Comparison of ENCODE assay signal across 9 cellular contexts in genomic region chr15:52790941-52791751, GRCh38. TPM values are rescaled to one million over a fixed set of nuclear protein-coding genes. Genes with fewer than 3 reads are reported as not detected.
A peak's percentile ranks its signal among the peaks of the same experiment; 100 is the strongest.
DNase-seq lines count a peak whose midpoint lies in the region; TF ChIP-seq lines count a peak whose summit lies in the region.
"Had no signal": no experiment of that assay in that cellular context is flagged by ENCODE, and none has a peak within 500 bp of the region (broad histone marks: within the 10 kb centered on the region; RNA-seq: fewer than 3 reads in every experiment).

No MANE protein-coding gene starts in this region.

- no peak overlapping the region for H3K27ac ChIP-seq in AG04450 (ENCODE audit: low read depth, low read length)
- no peak overlapping the region for H3K27ac ChIP-seq in colonic mucosa

- POLR2A ChIA-PET in AG04450 (lab: Yijun Ruan, JAX), result no interaction called here

- peak overlapping the region; percentile 55 for H3K4me3 ChIP-seq in AG04450 (ENCODE audit: low read depth, low read length)
- H3K4me3 ChIP-seq in Jurkat, Clone E6-1 (ENCODE audit: low read length), result peak overlapping the region; percentile 65; the same call in 1 of the 2 replicates
- peak overlapping the region; percentile 51 for H3K4me3 ChIP-seq in colonic mucosa
- H3K4me3 ChIP-seq in mucosa of stomach (ENCODE audit: low read length), result peak overlapping the region; percentile 14

- intact Hi-C loops in colonic mucosa (cut with DNase I), result no loop called here

- peaks cover 87% of the 10 kb centered on the region for H3K27me3 ChIP-seq in AG04450 (ENCODE audit: control insufficient read depth, insufficient read depth, low read length)
- peaks cover 59% of the 10 kb centered on the region for H3K27me3 ChIP-seq in colonic mucosa
- H3K27me3 ChIP-seq in mucosa of stomach (ENCODE audit: control insufficient read depth, insufficient read depth, low read length), result peaks cover 83% of the 10 kb centered on the region

- DNase-seq in AG04450 (ENCODE audit: low read depth, low spot score) (no peak), colonic mucosa (no peak), NCI-H526 treated with DMSO at 0.1 percent for 48 hours (lab: John Stamatoyannopoulos, UW) (no peak), T1000 (lab: John Stamatoyannopoulos, UW) (no peak), SIG-M5 treated with dmso at 0.1 percent for 504 hours (lab: John Stamatoyannopoulos, UW; ENCODE audit: unreplicated experiment) (no peak)
- no peak for DNase-seq in Jurkat, Clone E6-1 (ENCODE audit: low read depth, low spot score)
- DNase-seq in activated CD4-positive, alpha-beta T cell treated with anti-CD3 and anti-CD28 coated beads, Interleukin-2, amount 50 U/mL, for 48 hours, result no peak

- H3K9me3 ChIP-seq in AG04450 (ENCODE audit: control insufficient read depth, insufficient read depth, low read length) (peaks cover 24% of the 10 kb centered on the region; the same call in 1 of the 2 replicates), colonic mucosa (no peaks in the 10 kb centered on the region), mucosa of stomach (ENCODE audit: control insufficient read depth, low read length) (no peaks in the 10 kb centered on the region)

- no peak overlapping the region for H3K9ac ChIP-seq in colonic mucosa (ENCODE audit: low read depth in 2 of 2, low read length in 2 of 2)
- H3K9ac ChIP-seq in mucosa of stomach (ENCODE audit: low read length), result no peak overlapping the region

- H3K4me1 ChIP-seq in colonic mucosa (no peaks in the 10 kb centered on the region), mucosa of stomach (ENCODE audit: control insufficient read depth, insufficient read depth, low read length) (peaks cover 19% of the 10 kb centered on the region)

- TF ChIP-seq CTCF in AG04450 (IDR thresholded peaks at IDR 0.05; ENCODE audit: low read depth, low read length) (peak; percentile 23; the same call in 1 of the 2 replicates), colonic mucosa (IDR thresholded peaks at IDR 0.05) (no peak)

- CTCF ChIA-PET in AG04450 (lab: Charles Lee), result interaction anchor here (1.2 to 1.4 kb wide), 2 partner anchors 10 to 11 kb away, joined by 4 to 7 read pairs; no protein-coding TSS in a partner anchor

- H3K36me3 ChIP-seq in colonic mucosa (no peaks in the 10 kb centered on the region), mucosa of stomach (ENCODE audit: control insufficient read depth, insufficient read depth, low read length) (no peaks in the 10 kb centered on the region)

RNA-seq across cellular contexts. Expression of gene ONECUT1, which starts 1.0 kb away (rescaled TPM):
- not detected in 2 replicates for polyA plus RNA-seq in AG04450 (2011; rRNA removed)
- polyA minus RNA-seq in AG04450 (2011; rRNA and poly(A)+ RNA removed), result not detected in 2 replicates
- polyA plus RNA-seq in Jurkat, Clone E6-1 (2012; ENCODE audit: insufficient read depth, insufficient read length), result 2.6 TPM
- total RNA-seq in colonic mucosa, result under 1 TPM in 1 of 2 donors, not detected in 1; 0.64 TPM
- total RNA-seq: pulmonary artery endothelial cell had no signal

Comparison
In these comparisons a context has a peak if more than half of its experiments do, and no peak if none do; other contexts are left out.
1. H3K4me3 ChIP-seq: peak in every context shown above with its lines; median percentile 65 in Jurkat, Clone E6-1; 55 in AG04450; 51 in colonic mucosa; 14 in mucosa of stomach.